17 cellular contexts compared by ENCODE assay signal in genomic region chr12:28899951-28900350, GRCh38.
DNase-seq lines count a peak whose midpoint lies in the region; ATAC-seq, FAIRE-seq and TF ChIP-seq lines count a peak whose summit lies in the region.
"Had no signal": no experiment of that assay in that cellular context is flagged by ENCODE, and none has a peak within 500 bp of the region (broad histone marks: within the 10 kb centered on the region; RNA-seq: fewer than 3 reads in every experiment).

No MANE protein-coding gene starts in this region.

- 78 to 89% (median 88%) methylated on average over 1 of the region's 1 CpG for WGBS in small intestine, 3 donors

- H3K4me3 ChIP-seq in foreskin fibroblast (ENCODE audit: low read depth in 1 of 2, low read length in 2 of 2) (no peak overlapping the region), small intestine (ENCODE audit: low read depth in 1 of 2, low read length in 2 of 2) (no peak overlapping the region)

- H3K27me3 ChIP-seq in small intestine (ENCODE audit: control insufficient read depth in 2 of 2, insufficient read depth in 2 of 2, low read length in 2 of 2), result no peaks in the 10 kb centered on the region
- H3K27me3 ChIP-seq: neutrophil had no signal

- H3K4me1 ChIP-seq in small intestine (ENCODE audit: control insufficient read depth in 2 of 2, insufficient read depth in 1 of 2, low read depth in 1 of 2, low read length in 1 of 2), result no peaks in the 10 kb centered on the region

- H3K36me3 ChIP-seq in small intestine (ENCODE audit: control insufficient read depth in 2 of 2, insufficient read depth in 2 of 2, low read length in 2 of 2), result no peaks in the 10 kb centered on the region
- H3K36me3 ChIP-seq: neutrophil had no signal

- DNase-seq in A172 (ENCODE audit: low spot score) (peak; percentile 66), HK-2 (ENCODE audit: unreplicated experiment) (peak; percentile 6), amniotic stem cell (lab: John Stamatoyannopoulos, UW) (peak; percentile 55), foreskin fibroblast (peak; percentile 80 to 95), small intestine (no peak)
- DNase-seq: 8988T; activated CD8-positive, alpha-beta memory T cell treated with anti-CD3 and anti-CD28 coated beads, Interleukin-2, amount 50 U/mL, for 48 hours; activated naive CD4-positive, alpha-beta T cell treated with anti-CD3 and anti-CD28 coated beads for 36 hours; cerebellar nuclear complex; NCI-H1105; substantia nigra had no signal

- no peak for FAIRE-seq in small intestine (lab: Jason Lieb, UNC)
- FAIRE-seq: endothelial cell of umbilical vein, HepG2 had no signal

- ATAC-seq in HG03460 (IDR thresholded peaks at IDR 0.05; ENCODE audit: unreplicated experiment), result no peak
- no peak for ATAC-seq in GM19463 (IDR thresholded peaks at IDR 0.05; ENCODE audit: unreplicated experiment)
- ATAC-seq in GM19455 (IDR thresholded peaks at IDR 0.05; ENCODE audit: unreplicated experiment), result no peak
- ATAC-seq: HepG2 had no signal

- TF ChIP-seq CTCF in foreskin fibroblast (IDR thresholded peaks at IDR 0.05; ENCODE audit: low read depth, low read length), result no peak

- no peaks in the 10 kb centered on the region for H3K9me3 ChIP-seq in small intestine (ENCODE audit: control insufficient read depth, low read depth)
- H3K9me3 ChIP-seq: neutrophil had no signal

- H3K27ac ChIP-seq in small intestine (ENCODE audit: low read depth in 1 of 2, low read length in 1 of 2), result no peak overlapping the region
- H3K27ac ChIP-seq: neutrophil had no signal
